Comparison of ENCODE assay signal across 8 cellular contexts in genomic region chr18:49415441-49415840, GRCh38. TPM values are rescaled to one million over a fixed set of nuclear protein-coding genes. Genes with fewer than 3 reads are reported as not detected.
DNase-seq lines count a peak whose midpoint lies in the region; ATAC-seq, FAIRE-seq and TF ChIP-seq lines count a peak whose summit lies in the region.
"Not testable (repeated sequence)": the region's sequence is repeated elsewhere in the genome, so short reads cannot be mapped to it uniquely, and the experiment has no call there.

No MANE protein-coding gene starts in this region.

- POLR2A ChIA-PET in RWPE1 (lab: Yijun Ruan, JAX; ENCODE audit: low non-redundant PET); K562 (lab: Yijun Ruan, JAX): not testable (repeated sequence)

- in situ Hi-C loops in K562 (cut with MboI) = not testable (repeated sequence)

- DNase-seq in COR-L47 (lab: John Stamatoyannopoulos, UW) (peak; percentile 35), GM20000 (ENCODE audit: low spot score) (peak; percentile 20), NAMALWA (ENCODE audit: low spot score) (peak; percentile 61), RWPE1 (ENCODE audit: low spot score) (peak; percentile 25), K562 (ENCODE audit: extremely low read depth in 1 of 4, low spot score in 3 of 4) (peak in 2 of 4 experiments; percentile 6 to 28), foreskin fibroblast (peak; percentile 50 to 78), mucosa of descending colon (peak in 1 of 3 donors; percentile 6)
- not testable (repeated sequence) for DNase-seq in thyroid gland

- H3K4me1 ChIP-seq in K562 (replicated peaks in 1 of 2; ENCODE audit: control insufficient read depth in 2 of 2, insufficient read depth in 2 of 2, low read length in 2 of 2); mucosa of descending colon (ENCODE audit: low read depth); thyroid gland: not testable (repeated sequence)

- H3K9ac ChIP-seq in K562 (ENCODE audit: insufficient read depth in 1 of 2, low read depth in 2 of 2, low read length in 2 of 2) = not testable (repeated sequence)

- H3K4me2 ChIP-seq in K562 (ENCODE audit: insufficient read depth, low read length) = not testable (repeated sequence)

- H4K20me1 ChIP-seq in K562 (replicated peaks; ENCODE audit: control insufficient read depth, insufficient read depth, low read length) = not testable (repeated sequence)

- not testable (repeated sequence) for H3K36me3 ChIP-seq in K562 (ENCODE audit: control insufficient read depth, insufficient read depth, low read length); mucosa of descending colon (ENCODE audit: low read depth); thyroid gland

- ATAC-seq in K562 (peak; percentile 78), mucosa of descending colon (peak; percentile 91)

- H3K27ac ChIP-seq in RWPE1; K562 (ENCODE audit: extremely low read depth, low read depth, low read length); thyroid gland: not testable (repeated sequence)

- H2AFZ ChIP-seq in K562 (ENCODE audit: low read depth, low read length) = not testable (repeated sequence)

- not testable (repeated sequence) for H3K9me1 ChIP-seq in K562 (ENCODE audit: control insufficient read depth, insufficient read depth, low read length)

- not testable (repeated sequence) for TF ChIP-seq EP300 in K562 (IDR thresholded peaks at IDR 0.05; ENCODE audit: low read length)

- H3K4me3 ChIP-seq in K562; foreskin fibroblast (ENCODE audit: low read depth in 1 of 2, low read length in 2 of 2); mucosa of descending colon; thyroid gland (replicated peaks in 1 of 3): not testable (repeated sequence)

- not testable (repeated sequence) for TF ChIP-seq POLR2A in K562 (conservative IDR thresholded peaks at IDR 0.05); thyroid gland (IDR thresholded peaks at IDR 0.05)

- peak; percentile 25 for TF ChIP-seq CTCF in GM20000 (IDR thresholded peaks at IDR 0.05; ENCODE audit: extremely low read depth, missing control alignments)
- peak; percentile 58 for TF ChIP-seq CTCF in RWPE1 (conservative IDR thresholded peaks at IDR 0.05; ENCODE audit: low read depth)
- peak; percentile 15 to 55 (median 17); a peak in 3 of 6 replicates for TF ChIP-seq CTCF in K562 (IDR thresholded peaks at IDR 0.05 in 2 of 3, conservative IDR thresholded peaks at IDR 0.05 in 1 of 3; ENCODE audit: insufficient read depth in 2 of 3, low read depth in 1 of 3, low read length in 3 of 3)
- peak; percentile 36 for TF ChIP-seq CTCF in foreskin fibroblast (IDR thresholded peaks at IDR 0.05; ENCODE audit: low read depth, low read length)
- TF ChIP-seq CTCF in mucosa of descending colon (IDR thresholded peaks at IDR 0.05) = not testable (repeated sequence)
- peak in 5 of 6 experiments; percentile 21 to 71 (median 56) for TF ChIP-seq CTCF in thyroid gland (IDR thresholded peaks at IDR 0.05)

- CTCF ChIA-PET in RWPE1 (lab: Yijun Ruan, JAX) = interaction anchor here (1.0 kb wide), 2 partner anchors 319 to 394 kb away, joined by 3 to 4 read pairs; no protein-coding TSS in a partner anchor
- CTCF ChIA-PET in K562 (lab: Yijun Ruan, JAX; ENCODE audit: low intra/inter-chr PET ratio) = not testable (repeated sequence)

- H3K27me3 ChIP-seq in K562 (ENCODE audit: control insufficient read depth in 2 of 2, insufficient read depth in 2 of 2, low read length in 2 of 2); thyroid gland: not testable (repeated sequence)

- FAIRE-seq in K562 (lab: Jason Lieb, UNC) = not testable (repeated sequence)

- no CpG with 5 or more reads among the region's 1 CpG for WGBS in K562 (ENCODE audit: insufficient coverage, low coverage, missing lambda C conversion rate)
- 79 to 80% methylated on average over 1 of the region's 1 CpG for WGBS in thyroid gland, 2 donors

- H3K79me2 ChIP-seq in K562 (ENCODE audit: control insufficient read depth, insufficient read depth, low read length) = not testable (repeated sequence)

- BruUV-seq in K562 (replicated peaks; lab: Mats Ljungman, UMichigan) = not testable (repeated sequence)

- H3K9me3 ChIP-seq in K562 (replicated peaks; ENCODE audit: control insufficient read depth, insufficient read depth, low read depth, low read length); mucosa of descending colon; thyroid gland: not testable (repeated sequence)

- peak; percentile 63 to 66 for TF ChIP-seq RAD21 in K562 (CRISPR knock-in tag; conservative IDR thresholded peaks at IDR 0.05 in 1 of 2, IDR thresholded peaks at IDR 0.05 in 1 of 2)

- intact Hi-C loops in K562 (cut with micrococcal nuclease) = loop anchor here (2.0 to 10.0 kb wide), 2 partner anchors 165 to 741 kb away; no protein-coding TSS in a partner anchor
- intact Hi-C loops in mucosa of descending colon (cut with DNase I, micrococcal nuclease) = not testable (repeated sequence)
- intact Hi-C loops in thyroid gland (cut with DNase I) = loop anchor here (10.0 kb wide), 1 partner anchor 741 kb away; no protein-coding TSS in a partner anchor

TF ChIP-seq in K562, 482 proteins besides CTCF, POLR2A, EP300 and RAD21:
- 0 out of 2 replicates have a peak, but pooled peaks have one; percentile 30 for TF ChIP-seq DEAF1 (CRISPR knock-in tag; IDR thresholded peaks at IDR 0.05)

RNA-seq across cellular contexts. Expression of gene DYM, which starts 45.0 kb away (rescaled TPM):
- total RNA-seq in K562 (2011; cell fraction: chromatin; rRNA removed; ENCODE audit: low replicate concordance) = 77.7 and 126 TPM in 2 replicates
- total RNA-seq in K562 (2011; cell fraction: nucleolus; rRNA removed) = 56.0 and 58.8 TPM in 2 replicates
- total RNA-seq in K562 (2011; cell fraction: nucleoplasm; rRNA removed) = 42.7 and 53.3 TPM in 2 replicates
- total RNA-seq in K562 (2014; rRNA removed) (29.4 and 51.0 TPM in 2 replicates), K562 (2014; rRNA removed; fragmentation: Illumina TruSeq; extraction: Trizol) (23.9 and 29.3 TPM in 2 replicates), K562 (2015; rRNA removed; fragmentation: Illumina TruSeq; extraction: Trizol) (22.3 and 28.7 TPM in 2 replicates), K562 (2021) (40.3 and 42.4 TPM in 2 replicates), mucosa of descending colon (10 to 100 TPM; 47.9 to 67.8 (median 55.0) TPM), thyroid gland (100 to 1,000 TPM; 103 to 136 (median 112) TPM)
- polyA plus RNA-seq in K562 (2011; rRNA removed) (60.0 and 66.2 TPM in 2 replicates), K562 (2014; fragmentation: Illumina TruSeq; extraction: Trizol) (18.3 and 22.5 TPM in 2 replicates), K562 (2014; fragmentation: Nextera tagmentation; extraction: Ambion mirVana) (1 to 10 TPM; 5.2 to 8.4 TPM), K562 (2014; rRNA removed) (18.9 and 23.3 TPM in 2 replicates)
- 23.0 and 31.2 TPM in 2 replicates for polyA plus RNA-seq in K562 (2011; cell fraction: cytosol; rRNA removed)
- polyA plus RNA-seq in K562 (2011; cell fraction: nucleus; rRNA removed) = 27.0 and 29.3 TPM in 2 replicates
- 18.6 and 57.1 TPM in 2 replicates for polyA plus RNA-seq in K562 (2012)
- 64.2 and 82.7 TPM in 2 replicates for polyA minus RNA-seq in K562 (2011; rRNA and poly(A)+ RNA removed)
- 32.9 and 33.6 TPM in 2 replicates for polyA minus RNA-seq in K562 (2011; cell fraction: cytosol; rRNA and poly(A)+ RNA removed)
- 81.0 and 89.4 TPM in 2 replicates for polyA minus RNA-seq in K562 (2011; cell fraction: nucleus; rRNA and poly(A)+ RNA removed)
